Comparison of ENCODE assay signal across 29 cellular contexts in genomic region chr15:63367390-63367789, GRCh38. TPM values are rescaled to one million over a fixed set of nuclear protein-coding genes. Genes with fewer than 3 reads are reported as not detected.
A peak's percentile ranks its signal among the peaks of the same experiment; 100 is the strongest.
DNase-seq lines count a peak whose midpoint lies in the region; ATAC-seq, FAIRE-seq and TF ChIP-seq lines count a peak whose summit lies in the region.
"Had no signal": no experiment of that assay in that cellular context is flagged by ENCODE, and none has a peak within 500 bp of the region (broad histone marks: within the 10 kb centered on the region; RNA-seq: fewer than 3 reads in every experiment).

No MANE protein-coding gene starts in this region.

- FAIRE-seq in pancreas (lab: Jason Lieb, UNC) = no peak
- FAIRE-seq: small intestine had no signal

- no peak for ATAC-seq in foreskin keratinocyte
- peak; percentile 76 to 85 (median 78) for ATAC-seq in pancreas
- no peak for ATAC-seq in stimulated activated naive B cell treated with anti-CD40 and anti-IgM and Interleukin-4, amounts not matched to agents 10 μg/mL and 1 μg/mL and 100 μg/mL, for 72 hours (replicated peaks)
- no peak for ATAC-seq in HG02973 (IDR thresholded peaks at IDR 0.05; ENCODE audit: unreplicated experiment)
- no peak for ATAC-seq in GM18517 (IDR thresholded peaks at IDR 0.05; ENCODE audit: unreplicated experiment)
- ATAC-seq: naive thymus-derived CD4-positive, alpha-beta T cell had no signal

- no peaks in the 10 kb centered on the region for H3K9me3 Mint-ChIP-seq in stimulated activated naive B cell treated with anti-CD40 and anti-IgM and Interleukin-4, amounts not matched to agents 10 μg/mL and 1 μg/mL and 100 μg/mL, for 72 hours
- H3K9me3 Mint-ChIP-seq: brain had no signal

- H3K79me2 ChIP-seq in PC-9 (ENCODE audit: low read depth) = no peaks in the 10 kb centered on the region

- H3K4me3 ChIP-seq in PC-9 = no peak overlapping the region
- H3K4me3 ChIP-seq in pancreas = no peak overlapping the region
- H3K4me3 ChIP-seq: Peyer's patch, SJSA1 had no signal

- WGBS in pancreas, 2 donors = 10 to 19% methylated on average over 2 of the region's 2 CpGs

- H3K4me2 ChIP-seq in PC-9 = peak overlapping the region; percentile 28

- no peak overlapping the region for H2AFZ ChIP-seq in PC-9

- no peaks in the 10 kb centered on the region for H4K20me1 ChIP-seq in PC-9 (ENCODE audit: insufficient read depth)

- POLR2A ChIA-PET in PC-9 (lab: Charles Lee; ENCODE audit: unreplicated experiment) = no interaction called here

- peaks cover 0 to 4% of the 10 kb centered on the region in 2 donors for H3K27me3 Mint-ChIP-seq in stimulated activated naive B cell treated with anti-CD40 and anti-IgM and Interleukin-4, amounts not matched to agents 10 μg/mL and 1 μg/mL and 100 μg/mL, for 72 hours
- H3K27me3 Mint-ChIP-seq: brain had no signal

- CTCF ChIA-PET in PC-9 (lab: Charles Lee) = no interaction called here

- no TSS peak for BruUV-seq in PC-9 (replicated peaks; lab: Mats Ljungman, UMichigan)

- H3K36me3 Mint-ChIP-seq in stimulated activated naive B cell treated with anti-CD40 and anti-IgM and Interleukin-4, amounts not matched to agents 10 μg/mL and 1 μg/mL and 100 μg/mL, for 72 hours = no peaks in the 10 kb centered on the region
- H3K36me3 Mint-ChIP-seq: brain; CD4-positive, CD25-positive, alpha-beta regulatory T cell; naive thymus-derived CD4-positive, alpha-beta T cell had no signal

- no peaks in the 10 kb centered on the region for H3K9me3 ChIP-seq in PC-9 (ENCODE audit: insufficient read depth, low read depth)
- H3K9me3 ChIP-seq in pancreas = no peaks in the 10 kb centered on the region
- H3K9me3 ChIP-seq: Peyer's patch, SJSA1 had no signal

- H3K9me2 ChIP-seq in PC-9 (ENCODE audit: insufficient read depth) = no peaks in the 10 kb centered on the region

- peaks cover 11% of the 10 kb centered on the region; the same call in 1 of the 2 replicates for H3F3A ChIP-seq in PC-9 (ENCODE audit: insufficient read depth, low read depth)

- peaks cover 18% of the 10 kb centered on the region for H3K4me1 ChIP-seq in PC-9 (replicated peaks; ENCODE audit: insufficient read depth)
- no peaks in the 10 kb centered on the region for H3K4me1 ChIP-seq in foreskin keratinocyte
- H3K4me1 ChIP-seq in pancreas = peaks cover 25 to 52% (median 29%) of the 10 kb centered on the region in 3 donors

- TF ChIP-seq CTCF in PC-9 (conservative IDR thresholded peaks at IDR 0.05) = no peak
- no peak for TF ChIP-seq CTCF in foreskin keratinocyte (conservative IDR thresholded peaks at IDR 0.05)
- no peak for TF ChIP-seq CTCF in pancreas (IDR thresholded peaks at IDR 0.05)

- H3K27ac ChIP-seq in PC-9 (peak overlapping the region; percentile 58), foreskin keratinocyte (peak overlapping the region; percentile 16), pancreas (peak overlapping the region; percentile 53 to 91 (median 68))
- H3K27ac ChIP-seq: SJSA1 had no signal

- peaks cover 7 to 17% of the 10 kb centered on the region in 2 donors for H3K4me1 Mint-ChIP-seq in stimulated activated naive B cell treated with anti-CD40 and anti-IgM and Interleukin-4, amounts not matched to agents 10 μg/mL and 1 μg/mL and 100 μg/mL, for 72 hours
- H3K4me1 Mint-ChIP-seq: CD4-positive, CD25-positive, alpha-beta regulatory T cell had no signal

- no peak overlapping the region for H3K27ac Mint-ChIP-seq in stimulated activated naive B cell treated with anti-CD40 and anti-IgM and Interleukin-4, amounts not matched to agents 10 μg/mL and 1 μg/mL and 100 μg/mL, for 72 hours
- H3K27ac Mint-ChIP-seq: CD4-positive, CD25-positive, alpha-beta regulatory T cell; naive thymus-derived CD4-positive, alpha-beta T cell had no signal

- intact Hi-C loops in PC-9 (cut with micrococcal nuclease; ENCODE audit: unreplicated experiment) = no loop called here
- intact Hi-C loops in pancreas (cut with DNase I) = no loop called here

- DNase-seq in Caki2 (ENCODE audit: low read depth) = peak; percentile 92
- peak in 1 of 2 experiments; percentile 83 for DNase-seq in PC-9
- peak in 1 of 2 donors; percentile 62 for DNase-seq in foreskin keratinocyte
- DNase-seq in pancreas = no peak
- no peak for DNase-seq in stimulated activated naive B cell treated with anti-CD40 and anti-IgM and Interleukin-4, amounts not matched to agents 10 μg/mL and 1 μg/mL and 100 μg/mL, for 72 hours
- no peak for DNase-seq in SIG-M5 (lab: John Stamatoyannopoulos, UW)
- DNase-seq: activated CD4-positive, CD25-positive, alpha-beta regulatory T cell treated with anti-CD3 and anti-CD28 coated beads, Interleukin-2, amount 50 U/mL, for 72 hours; activated CD8-positive, alpha-beta memory T cell treated with anti-CD3 and anti-CD28 coated beads for 24 hours; activated naive CD4-positive, alpha-beta T cell; activated T-cell treated with anti-CD3 and anti-CD28 coated beads, Interleukin-2, amount 50 U/mL, for 1 hour; CD4-positive, CD25-positive, alpha-beta regulatory T cell; DMS 273 treated with DMSO at 0.1 percent for 48 hours; effector memory CD4-positive, alpha-beta T cell; GOT3; KBM-7; mesenchymal stem cell; naive thymus-derived CD4-positive, alpha-beta T cell; NCI-H146; NCI-H510A treated with DMSO at 0.1 percent for 48 hours; NK-92 treated with Interleukin-12 subunit alpha and Interleukin-12 subunit beta, amount 100 ng/mL, for 24 hours; nucleus accumbens; Peyer's patch; small intestine; stimulated activated CD4-positive, alpha-beta T cell treated with anti-CD3 and anti-CD28 coated beads, Interleukin-1b, Interleukin-23, amount 100 ng/mL, for 48 hours had no signal

- no peaks in the 10 kb centered on the region for H3K27me3 ChIP-seq in PC-9 (ENCODE audit: insufficient read depth, low read depth)
- H3K27me3 ChIP-seq in foreskin keratinocyte = no peaks in the 10 kb centered on the region
- H3K27me3 ChIP-seq in pancreas = no peaks in the 10 kb centered on the region
- H3K27me3 ChIP-seq: Peyer's patch, SJSA1 had no signal

- H3K36me3 ChIP-seq in PC-9 (ENCODE audit: low read depth) (no peaks in the 10 kb centered on the region), pancreas (no peaks in the 10 kb centered on the region)
- H3K36me3 ChIP-seq: Peyer's patch, SJSA1 had no signal

- H3K4me3 Mint-ChIP-seq in stimulated activated naive B cell treated with anti-CD40 and anti-IgM and Interleukin-4, amounts not matched to agents 10 μg/mL and 1 μg/mL and 100 μg/mL, for 72 hours = no peak overlapping the region
- H3K4me3 Mint-ChIP-seq: brain; CD4-positive, CD25-positive, alpha-beta regulatory T cell; naive thymus-derived CD4-positive, alpha-beta T cell had no signal

- in situ Hi-C loops in Caki2 (cut with HindIII; ENCODE audit: low pct_unique_long_range_greater_than_20kb, low sequenced_read_pairs) = no loop called here

RNA-seq across cellular contexts. Expression of gene CA12, which starts 14.3 kb away (rescaled TPM):
- total RNA-seq in Caki2 (2014; rRNA removed; shearing (Covaris generic); ENCODE audit: low replicate concordance) = 194 and 272 TPM in 2 replicates
- 3.8 and 4.6 TPM in 2 replicates for total RNA-seq in PC-9 (2021)
- total RNA-seq in foreskin keratinocyte = 21.6 and 32.3 TPM in 2 replicates
- polyA plus RNA-seq in foreskin keratinocyte = 8.8 and 10.6 TPM in 2 replicates
- 10 to 100 TPM; 10.2 to 49.6 (median 28.6) TPM for total RNA-seq in pancreas
- 10 to 100 TPM in 1 of 2 donors, 1 to 10 TPM in 1; 7.5 to 21.0 TPM for polyA plus RNA-seq in pancreas
- total RNA-seq: CD4-positive, CD25-positive, alpha-beta regulatory T cell; T-helper 1 cell treated with Interleukin-12 subunit alpha and Interleukin-12 subunit beta and Interleukin-4 antibody, amounts not matched to agents 30 ng/mL and 1 ng/mL, for 36 hours had no signal
- polyA plus RNA-seq: CD4-positive, CD25-positive, alpha-beta regulatory T cell; naive thymus-derived CD4-positive, alpha-beta T cell had no signal

Comparison
In these comparisons a context has a peak if more than half of its experiments do, and no peak if none do; other contexts are left out.
1. H3K27ac ChIP-seq: peak in every context shown above with its lines; median percentile 68 in pancreas; 58 in PC-9; 16 in foreskin keratinocyte.
2. ATAC-seq: peak in pancreas (4 of 4); none in foreskin keratinocyte (single experiment), stimulated activated naive B cell treated with anti-CD40 and anti-IgM and Interleukin-4, amounts not matched to agents 10 μg/mL and 1 μg/mL and 100 μg/mL, for 72 hours (0 of 2), HG02973 (single experiment) and GM18517 (single experiment).